Comparison of ENCODE assay signal across 26 cellular contexts in the genomic region with DNA sequence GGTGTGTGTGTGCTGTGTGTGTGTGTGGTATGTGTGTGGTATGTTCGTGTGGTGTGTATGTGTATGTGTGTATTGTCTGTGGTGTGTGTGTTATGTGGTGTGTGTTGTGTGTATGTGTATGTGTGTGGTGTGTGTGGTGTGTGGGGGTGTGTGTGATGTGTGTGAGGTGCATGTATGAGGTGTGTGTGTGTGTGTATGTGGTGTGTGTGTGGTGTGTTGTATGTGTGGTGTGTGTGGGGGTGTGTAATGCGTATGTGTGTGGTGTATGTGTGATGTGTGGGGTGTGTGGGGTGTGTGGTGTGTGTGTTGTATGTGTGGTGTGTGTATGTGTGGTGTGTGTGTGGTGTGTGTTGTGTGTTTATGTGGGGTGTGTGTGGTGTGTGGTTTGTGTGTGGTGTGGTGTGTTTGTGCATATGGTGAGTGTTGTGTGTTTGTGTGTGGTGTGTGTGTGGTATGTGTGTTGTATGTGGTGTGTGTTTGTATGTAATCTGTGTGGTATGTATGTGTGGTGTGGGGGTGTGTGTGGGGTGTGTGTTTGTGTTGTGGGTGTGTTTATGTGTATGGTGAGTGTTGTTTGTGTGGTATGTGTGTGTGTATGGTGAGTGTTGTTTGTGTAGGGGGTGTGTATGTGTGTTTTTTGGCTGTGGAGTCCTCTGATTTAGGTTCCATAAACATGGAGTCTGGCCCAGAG.
DNase-seq lines count a peak whose midpoint lies in the region; ATAC-seq and TF ChIP-seq lines count a peak whose summit lies in the region.
"Had no signal": no experiment of that assay in that cellular context is flagged by ENCODE, and none has a peak within 500 bp of the region (broad histone marks: within the 10 kb centered on the region; RNA-seq: fewer than 3 reads in every experiment).

No MANE protein-coding gene starts in this region.

- no peaks in the 10 kb centered on the region for H3K36me3 Mint-ChIP-seq in activated CD8-positive, alpha-beta memory T cell treated with anti-CD3 and anti-CD28 coated beads, Interleukin-2, amount 10 ng/mL, durations not matched to agents 7 days and 5 days
- no peaks in the 10 kb centered on the region for H3K36me3 Mint-ChIP-seq in nephron (ENCODE audit: low read depth)
- H3K36me3 Mint-ChIP-seq: CD8-positive, alpha-beta T cell had no signal

- ATAC-seq in activated CD8-positive, alpha-beta memory T cell treated with anti-CD3 and anti-CD28 coated beads, Interleukin-2, amount 10 ng/mL, durations not matched to agents 7 days and 5 days: no peak
- ATAC-seq in esophagus mucosa (peak; percentile 17), GM21515 (IDR thresholded peaks at IDR 0.05; ENCODE audit: unreplicated experiment) (no peak)
- ATAC-seq: CD8-positive, alpha-beta T cell; gastrocnemius medialis; upper lobe of right lung had no signal

- no peaks in the 10 kb centered on the region for H3K4me1 Mint-ChIP-seq in activated CD8-positive, alpha-beta memory T cell treated with anti-CD3 and anti-CD28 coated beads, Interleukin-2, amount 10 ng/mL, durations not matched to agents 7 days and 5 days
- H3K4me1 Mint-ChIP-seq in nephron: peaks cover 10% of the 10 kb centered on the region

- H3K4me3 Mint-ChIP-seq in activated CD8-positive, alpha-beta memory T cell treated with anti-CD3 and anti-CD28 coated beads, Interleukin-2, amount 10 ng/mL, durations not matched to agents 7 days and 5 days: no peak overlapping the region
- no peak overlapping the region for H3K4me3 Mint-ChIP-seq in nephron
- H3K4me3 Mint-ChIP-seq: CD8-positive, alpha-beta T cell had no signal

- H3K9me3 Mint-ChIP-seq in activated CD8-positive, alpha-beta memory T cell treated with anti-CD3 and anti-CD28 coated beads, Interleukin-2, amount 10 ng/mL, durations not matched to agents 7 days and 5 days (ENCODE audit: low read depth): no peaks in the 10 kb centered on the region
- H3K9me3 Mint-ChIP-seq in nephron: no peaks in the 10 kb centered on the region
- H3K9me3 Mint-ChIP-seq: CD8-positive, alpha-beta T cell had no signal

- no peaks in the 10 kb centered on the region for H3K9me3 ChIP-seq in HUES6 (ENCODE audit: control insufficient read depth, insufficient read depth, low read depth, low read length)
- H3K9me3 ChIP-seq: adrenal gland, colonic mucosa, esophagus squamous epithelium, gastrocnemius medialis, MG63, upper lobe of right lung had no signal

- H3K9ac ChIP-seq in HUES6 (ENCODE audit: low read length): peak overlapping the region; percentile 73

- H3K36me3 ChIP-seq in HUES6 (ENCODE audit: control insufficient read depth, insufficient read depth, low read length): no peaks in the 10 kb centered on the region
- H3K36me3 ChIP-seq: adrenal gland, colonic mucosa, esophagus squamous epithelium, upper lobe of right lung had no signal

- peak; percentile 7 for DNase-seq in activated CD8-positive, alpha-beta memory T cell treated with anti-CD3 and anti-CD28 coated beads, Interleukin-2, amount 10 ng/mL, durations not matched to agents 7 days and 5 days
- no peak for DNase-seq in activated CD8-positive, alpha-beta memory T cell treated with anti-CD3 and anti-CD28 coated beads, Interleukin-2, amount 50 U/mL, for 4 hours
- DNase-seq in GM10248 (ENCODE audit: extremely low spot score) (no peak), COLO668 (lab: John Stamatoyannopoulos, UW; ENCODE audit: unreplicated experiment) (no peak)
- DNase-seq: activated CD4-positive, alpha-beta T cell treated with anti-CD3 and anti-CD28 coated beads, Interleukin-2, amount 50 U/mL, for 4 hours; activated gamma-delta T cell; adrenal gland; colonic mucosa; DMS53; esophagus squamous epithelium; gastrocnemius medialis; GF-D8; KBM-7; mammary epithelial cell; MG63; NCI-H1417 treated with DMSO at 0.1 percent for 48 hours; occipital lobe; OCI-M1; small intestine; stimulated activated CD4-positive, alpha-beta T cell treated with anti-CD3 and anti-CD28 coated beads, Interleukin-1b, Interleukin-23, amount 100 ng/mL, for 48 hours; upper lobe of right lung had no signal

- no peaks in the 10 kb centered on the region for H3K27me3 ChIP-seq in HUES6 (ENCODE audit: control insufficient read depth, insufficient read depth, low read length)
- H3K27me3 ChIP-seq: adrenal gland, colonic mucosa, esophagus squamous epithelium, gastrocnemius medialis, MG63, upper lobe of right lung had no signal

- POLR2A ChIA-PET in GM10248 (lab: Yijun Ruan, JAX): no interaction called here

- TF ChIP-seq CTCF in nephron (IDR thresholded peaks at IDR 0.05; ENCODE audit: unreplicated experiment in 3 of 3) (no peak), GM10248 (IDR thresholded peaks at IDR 0.05; ENCODE audit: control extremely low read depth, extremely low read depth, low read depth, missing control alignments) (no peak)

- peak overlapping the region; percentile 43 for H3K4me3 ChIP-seq in HUES6 (ENCODE audit: low read depth, low read length)
- H3K4me3 ChIP-seq: adrenal gland, colonic mucosa, esophagus squamous epithelium, gastrocnemius medialis, MG63, upper lobe of right lung had no signal

- H3K27me3 Mint-ChIP-seq in activated CD8-positive, alpha-beta memory T cell treated with anti-CD3 and anti-CD28 coated beads, Interleukin-2, amount 10 ng/mL, durations not matched to agents 7 days and 5 days: peaks cover 4% of the 10 kb centered on the region
- peaks cover 4% of the 10 kb centered on the region for H3K27me3 Mint-ChIP-seq in nephron (ENCODE audit: low read depth)

- H3K27ac ChIP-seq in HUES6 (ENCODE audit: low read depth, low read length): peak overlapping the region; percentile 80
- H3K27ac ChIP-seq: adrenal gland, colonic mucosa, esophagus squamous epithelium, gastrocnemius medialis, upper lobe of right lung had no signal

- H3K4me1 ChIP-seq in HUES6 (ENCODE audit: control insufficient read depth, insufficient read depth, low read length): peaks cover 25% of the 10 kb centered on the region
- H3K4me1 ChIP-seq: adrenal gland, colonic mucosa, gastrocnemius medialis, upper lobe of right lung had no signal

- CTCF ChIA-PET in activated CD8-positive, alpha-beta memory T cell treated with anti-CD3 and anti-CD28 coated beads, Interleukin-2, amount 10 ng/mL, durations not matched to agents 7 days and 5 days (lab: Charles Lee): no interaction called here
- CTCF ChIA-PET in GM10248 (lab: Yijun Ruan, JAX): interaction anchor here (0.7 to 0.8 kb wide), 2 partner anchors 8 to 9 kb away, joined by 3 read pairs; no protein-coding TSS in a partner anchor

- no peak overlapping the region for H3K27ac Mint-ChIP-seq in activated CD8-positive, alpha-beta memory T cell treated with anti-CD3 and anti-CD28 coated beads, Interleukin-2, amount 10 ng/mL, durations not matched to agents 7 days and 5 days
- H3K27ac Mint-ChIP-seq in nephron: peak overlapping the region; percentile 21 to 44 (median 30)
- H3K27ac Mint-ChIP-seq: CD8-positive, alpha-beta T cell had no signal
